ENCODE assay signal across 9 cellular contexts in the genomic region with DNA sequence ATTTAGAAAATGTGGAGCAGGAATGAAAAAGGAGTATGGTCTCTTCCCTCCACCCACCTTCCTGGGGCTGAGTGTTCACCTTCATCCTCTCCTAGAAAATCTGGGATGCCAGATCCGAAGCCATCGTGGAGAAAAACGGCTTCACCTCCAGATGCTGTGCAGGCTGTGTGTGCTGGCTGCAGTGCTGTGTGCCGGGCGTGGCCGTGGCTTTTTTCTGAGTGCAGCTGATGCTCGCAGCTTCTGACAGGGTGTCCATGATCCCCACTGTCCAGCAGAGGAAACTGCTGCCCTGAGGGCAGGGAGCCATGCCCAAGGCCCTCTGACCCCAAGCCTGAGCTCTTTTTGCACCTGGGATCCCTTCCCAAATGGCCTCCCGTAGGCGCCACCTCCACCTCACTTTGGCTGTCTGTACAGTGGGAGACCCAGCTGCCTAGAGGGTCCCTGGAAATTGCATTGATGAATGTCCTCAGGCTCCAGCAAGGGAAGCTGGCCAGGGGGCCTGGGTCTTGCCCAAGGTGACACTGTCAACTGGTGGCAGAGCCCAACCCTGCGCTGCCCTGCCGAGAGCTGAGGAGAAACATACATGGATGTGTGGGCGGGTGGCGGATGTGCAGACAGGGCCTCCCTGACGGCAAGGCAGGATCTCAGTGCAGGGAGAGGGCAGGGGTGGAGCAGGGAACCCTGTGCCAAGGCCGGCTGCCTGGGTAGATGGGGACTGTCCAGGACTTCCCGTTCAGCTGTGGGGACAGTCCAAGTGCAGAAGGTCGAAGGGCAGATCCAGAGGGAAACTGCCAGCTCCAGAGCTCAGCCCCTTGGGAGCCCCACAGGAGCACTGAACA. TPM values are rescaled to one million over a fixed set of nuclear protein-coding genes. Genes with fewer than 3 reads are reported as not detected.
DNase-seq lines count a peak whose midpoint lies in the region; TF ChIP-seq lines count a peak whose summit lies in the region.
"Had no signal": no experiment of that assay in that cellular context is flagged by ENCODE, and none has a peak within 500 bp of the region (broad histone marks: within the 10 kb centered on the region; RNA-seq: fewer than 3 reads in every experiment).

No MANE protein-coding gene starts in this region.

- no peaks in the 10 kb centered on the region for H3K79me1 ChIP-seq in mesendoderm (ENCODE audit: low read length)

- H3K4me1 ChIP-seq in prostate gland (replicated peaks) (no peaks in the 10 kb centered on the region), mesendoderm (ENCODE audit: control insufficient read depth, low read depth, low read length) (no peaks in the 10 kb centered on the region)

- H2AK5ac ChIP-seq in mesendoderm (ENCODE audit: low read length), result no peak overlapping the region

- H2BK15ac ChIP-seq in mesendoderm (replicated peaks; ENCODE audit: low read depth), result no peak overlapping the region

- H3K27ac ChIP-seq in prostate gland (no peak overlapping the region), mesendoderm (ENCODE audit: low read depth, low read length) (no peak overlapping the region)

- 40% methylated on average over 17 of the region's 17 CpGs for WGBS in prostate gland
- no CpG with 5 or more reads among the region's 17 CpGs for WGBS in mesendoderm (ENCODE audit: extremely low coverage, insufficient coverage, low lambda C conversion rate)

- H3K4me2 ChIP-seq in mesendoderm (ENCODE audit: low read length), result no peak overlapping the region

- H2BK120ac ChIP-seq in mesendoderm (ENCODE audit: low read depth, low read length), result no peak overlapping the region

- no peak for TF ChIP-seq CTCF in glutamatergic neuron (IDR thresholded peaks at IDR 0.05; ENCODE audit: partially characterized antibody, unreplicated experiment)
- no peak for TF ChIP-seq CTCF in prostate gland (IDR thresholded peaks at IDR 0.05)

- H3K27me3 Mint-ChIP-seq in glutamatergic neuron (ENCODE audit: unreplicated experiment) (peaks cover 5% of the 10 kb centered on the region), immature natural killer cell (ENCODE audit: low read depth in 3 of 3) (peaks cover 0 to 2% (median 0%) of the 10 kb centered on the region in 3 donors)
- no peaks in the 10 kb centered on the region for H3K27me3 Mint-ChIP-seq in activated CD4-positive, alpha-beta T cell treated with anti-CD3 and anti-CD28 coated beads, Interleukin-2, amount 10 ng/mL, durations not matched to agents 24 days and 14 days
- H3K27me3 Mint-ChIP-seq: naive B cell had no signal

- TF ChIP-seq POLR2A in prostate gland (IDR thresholded peaks at IDR 0.05), result no peak

- H4K5ac ChIP-seq in mesendoderm (ENCODE audit: low read length), result no peak overlapping the region

- H3K4me3 ChIP-seq in prostate gland (no peak overlapping the region), mesendoderm (ENCODE audit: low read length) (no peak overlapping the region)

- H3K56ac ChIP-seq in mesendoderm (ENCODE audit: low read length), result no peak overlapping the region

- H3K27me3 ChIP-seq in prostate gland (replicated peaks; ENCODE audit: insufficient read depth), result no peaks in the 10 kb centered on the region
- no peaks in the 10 kb centered on the region for H3K27me3 ChIP-seq in mesendoderm (ENCODE audit: insufficient read depth, low read length, poor library complexity)

- H3K18ac ChIP-seq in mesendoderm (ENCODE audit: low read length), result no peak overlapping the region

- peak; percentile 29 for DNase-seq in GM03348 (ENCODE audit: low spot score)
- peak; percentile 6 for DNase-seq in OCI-M1 (lab: John Stamatoyannopoulos, UW)
- DNase-seq in glutamatergic neuron, result peak; percentile 28
- peak; percentile 3 for DNase-seq in prostate gland (ENCODE audit: low spot score)
- no peak for DNase-seq in NCI-H2107 (lab: John Stamatoyannopoulos, UW)
- no peak for DNase-seq in mesendoderm
- no peak for DNase-seq in immature natural killer cell
- no peak for DNase-seq in activated CD4-positive, alpha-beta T cell treated with anti-CD3 and anti-CD28 coated beads, Interleukin-2, amount 10 ng/mL, durations not matched to agents 24 days and 14 days
- DNase-seq: naive B cell had no signal

- intact Hi-C loops in prostate gland (cut with DNase I), result no loop called here
- intact Hi-C loops in activated CD4-positive, alpha-beta T cell treated with anti-CD3 and anti-CD28 coated beads, Interleukin-2, amount 10 ng/mL, durations not matched to agents 24 days and 14 days (cut with micrococcal nuclease), result no loop called here

- H3K9me3 Mint-ChIP-seq in glutamatergic neuron (ENCODE audit: unreplicated experiment) (peaks cover 4% of the 10 kb centered on the region), immature natural killer cell (no peaks in the 10 kb centered on the region)
- H3K9me3 Mint-ChIP-seq in activated CD4-positive, alpha-beta T cell treated with anti-CD3 and anti-CD28 coated beads, Interleukin-2, amount 10 ng/mL, durations not matched to agents 24 days and 14 days, result no peaks in the 10 kb centered on the region
- H3K9me3 Mint-ChIP-seq: naive B cell had no signal

- no peak overlapping the region for H3K23ac ChIP-seq in mesendoderm (ENCODE audit: low read length)

- H3K9me3 ChIP-seq in prostate gland, result no peaks in the 10 kb centered on the region

- no peak overlapping the region for H3K9ac ChIP-seq in mesendoderm (ENCODE audit: low read length)

- H2BK5ac ChIP-seq in mesendoderm (ENCODE audit: low read length), result no peak overlapping the region

- no peak overlapping the region for H3K4me3 Mint-ChIP-seq in glutamatergic neuron (ENCODE audit: unreplicated experiment)
- no peak overlapping the region for H3K4me3 Mint-ChIP-seq in immature natural killer cell
- no peak overlapping the region for H3K4me3 Mint-ChIP-seq in activated CD4-positive, alpha-beta T cell treated with anti-CD3 and anti-CD28 coated beads, Interleukin-2, amount 10 ng/mL, durations not matched to agents 24 days and 14 days
- H3K4me3 Mint-ChIP-seq: naive B cell had no signal

- no peaks in the 10 kb centered on the region for H3K36me3 Mint-ChIP-seq in glutamatergic neuron (ENCODE audit: unreplicated experiment)
- peaks cover 0 to 8% (median 0%) of the 10 kb centered on the region in 3 donors for H3K36me3 Mint-ChIP-seq in immature natural killer cell
- H3K36me3 Mint-ChIP-seq in activated CD4-positive, alpha-beta T cell treated with anti-CD3 and anti-CD28 coated beads, Interleukin-2, amount 10 ng/mL, durations not matched to agents 24 days and 14 days (ENCODE audit: low read depth), result no peaks in the 10 kb centered on the region
- H3K36me3 Mint-ChIP-seq: naive B cell had no signal

- peaks cover 3% of the 10 kb centered on the region for H3K4me1 Mint-ChIP-seq in glutamatergic neuron (ENCODE audit: low read depth, unreplicated experiment)
- H3K4me1 Mint-ChIP-seq in immature natural killer cell, result peaks cover 0 to 13% of the 10 kb centered on the region in 2 donors
- H3K4me1 Mint-ChIP-seq in activated CD4-positive, alpha-beta T cell treated with anti-CD3 and anti-CD28 coated beads, Interleukin-2, amount 10 ng/mL, durations not matched to agents 24 days and 14 days, result peaks cover 3% of the 10 kb centered on the region

- no peaks in the 10 kb centered on the region for H3K36me3 ChIP-seq in prostate gland
- no peaks in the 10 kb centered on the region for H3K36me3 ChIP-seq in mesendoderm (ENCODE audit: control insufficient read depth, insufficient read depth, low read length)

- H3K79me2 ChIP-seq in mesendoderm (ENCODE audit: control insufficient read depth, insufficient read depth, low read length), result no peaks in the 10 kb centered on the region

- H3K27ac Mint-ChIP-seq in glutamatergic neuron (ENCODE audit: unreplicated experiment), result no peak overlapping the region
- no peak overlapping the region for H3K27ac Mint-ChIP-seq in immature natural killer cell
- H3K27ac Mint-ChIP-seq in activated CD4-positive, alpha-beta T cell treated with anti-CD3 and anti-CD28 coated beads, Interleukin-2, amount 10 ng/mL, durations not matched to agents 24 days and 14 days, result no peak overlapping the region
- H3K27ac Mint-ChIP-seq: naive B cell had no signal

- H3K4ac ChIP-seq in mesendoderm (ENCODE audit: low read depth, low read length), result no peak overlapping the region

- H4K8ac ChIP-seq in mesendoderm (ENCODE audit: low read depth, low read length), result no peak overlapping the region

RNA-seq across cellular contexts. Expression of gene BEGAIN, which starts 53.4 kb away (rescaled TPM):
- total RNA-seq in glutamatergic neuron (ENCODE audit: unreplicated experiment) (7.0 TPM), prostate gland (1 to 10 TPM; 2.5 to 5.1 TPM)
- polyA plus RNA-seq in mesendoderm (2013, experiment 1 of 2), result 0.69 TPM
- polyA plus RNA-seq in mesendoderm (2013, experiment 2 of 2), result 0.81 TPM
- not detected for polyA plus RNA-seq in immature natural killer cell
- total RNA-seq in activated CD4-positive, alpha-beta T cell treated with anti-CD3 and anti-CD28 coated beads, Interleukin-2, amount 10 ng/mL, durations not matched to agents 24 days and 14 days, result 3.0 and 4.8 TPM in 2 replicates

Comparison
In these comparisons a context has a peak if more than half of its experiments do, and no peak if none do; other contexts are left out.
1. DNase-seq: peak in GM03348 (single experiment), OCI-M1 (single experiment), glutamatergic neuron (single experiment) and prostate gland (single experiment); none in NCI-H2107 (single experiment), mesendoderm (single experiment), immature natural killer cell (0 of 3) and activated CD4-positive, alpha-beta T cell treated with anti-CD3 and anti-CD28 coated beads, Interleukin-2, amount 10 ng/mL, durations not matched to agents 24 days and 14 days (single experiment).